Comparison of ENCODE assay signal across 1 cellular context in genomic region chr22:28217277-28217676, GRCh38.
A peak's percentile ranks its signal among the peaks of the same experiment; 100 is the strongest.
TF ChIP-seq lines count a peak whose summit lies in the region.

No MANE protein-coding gene starts in this region.

TF ChIP-seq in SK-N-SH treated with all-trans-retinoic acid at 6 μM for 48 hours, 23 proteins besides CTCF, POLR2A, EP300 and RAD21 (continued from another document):
- TF ChIP-seq, protein P1, sequence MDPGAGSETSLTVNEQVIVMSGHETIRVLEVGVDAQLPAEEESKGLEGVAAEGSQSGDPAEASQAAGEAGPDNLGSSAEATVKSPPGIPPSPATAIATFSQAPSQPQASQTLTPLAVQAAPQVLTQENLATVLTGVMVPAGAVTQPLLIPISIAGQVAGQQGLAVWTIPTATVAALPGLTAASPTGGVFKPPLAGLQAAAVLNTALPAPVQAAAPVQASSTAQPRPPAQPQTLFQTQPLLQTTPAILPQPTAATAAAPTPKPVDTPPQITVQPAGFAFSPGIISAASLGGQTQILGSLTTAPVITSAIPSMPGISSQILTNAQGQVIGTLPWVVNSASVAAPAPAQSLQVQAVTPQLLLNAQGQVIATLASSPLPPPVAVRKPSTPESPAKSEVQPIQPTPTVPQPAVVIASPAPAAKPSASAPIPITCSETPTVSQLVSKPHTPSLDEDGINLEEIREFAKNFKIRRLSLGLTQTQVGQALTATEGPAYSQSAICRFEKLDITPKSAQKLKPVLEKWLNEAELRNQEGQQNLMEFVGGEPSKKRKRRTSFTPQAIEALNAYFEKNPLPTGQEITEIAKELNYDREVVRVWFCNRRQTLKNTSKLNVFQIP (CRISPR knock-in tag; IDR thresholded peaks at IDR 0.05; ENCODE audit: borderline replicate concordance, low read depth) = no peak
- peak; percentile 67 for TF ChIP-seq ISL1 (CRISPR knock-in tag; IDR thresholded peaks at IDR 0.05)
